ENCODE assay signal across 28 cellular contexts in genomic region chr20:62273421-62273820, GRCh38. TPM values are rescaled to one million over a fixed set of nuclear protein-coding genes. Genes with fewer than 3 reads are reported as not detected.
"Had no signal": no experiment of that assay in that cellular context is flagged by ENCODE, and none has a peak within 500 bp of the region (broad histone marks: within the 10 kb centered on the region; RNA-seq: fewer than 3 reads in every experiment).

No MANE protein-coding gene starts in this region.

- H3K9me3 ChIP-seq: gastrocnemius medialis, heart right ventricle, left ventricle myocardium inferior, lower lobe of right lung, prostate gland, spleen, stomach, thyroid gland had no signal

- H3K9ac ChIP-seq: parathyroid adenoma had no signal

- H3K27ac ChIP-seq: heart right ventricle, left ventricle myocardium inferior, lower lobe of right lung, parathyroid adenoma, prostate gland, spleen, stomach had no signal

- H3K27me3 ChIP-seq: dorsolateral prefrontal cortex, gastrocnemius medialis, heart right ventricle, spleen, stomach, thyroid gland had no signal

- H3K4me1 ChIP-seq: lower lobe of right lung, parathyroid adenoma, prostate gland, stomach had no signal

- H2AFZ ChIP-seq: parathyroid adenoma had no signal

- ATAC-seq: esophagus mucosa, gastrocnemius medialis, heart right ventricle, lower lobe of right lung, sciatic nerve had no signal

- H3K9me3 Mint-ChIP-seq: nephron, type B pancreatic cell had no signal

- H3K27ac Mint-ChIP-seq: nephron, type B pancreatic cell had no signal

- H3K4me3 ChIP-seq: dorsolateral prefrontal cortex, gastrocnemius medialis, heart right ventricle, left ventricle myocardium inferior, lower lobe of right lung, prostate gland, spleen, stomach, thyroid gland had no signal

- H3K27me3 Mint-ChIP-seq: type B pancreatic cell had no signal

- H3K4me3 Mint-ChIP-seq: nephron, type B pancreatic cell had no signal

- FAIRE-seq: urothelium cell line had no signal

- DNase-seq: cortex of kidney; effector CD8-positive, alpha-beta T cell; gastrocnemius medialis; heart right ventricle; islet precursor cell; left ventricle myocardium inferior; lower lobe of right lung; mesenchymal stem cell; midbrain; occipital lobe; retina; spleen; stimulated activated CD4-positive, alpha-beta T cell treated with anti-CD3 and anti-CD28 coated beads, Interleukin-15, amount 100 ng/mL, for 24 hours; stimulated activated CD4-positive, alpha-beta T cell treated with anti-CD3 and anti-CD28 coated beads, Interleukin-1b, Interleukin-23, amount 100 ng/mL, for 48 hours; stimulated activated CD4-positive, alpha-beta T cell treated with anti-CD3 and anti-CD28 coated beads, Interleukin-4, amount 100 ng/mL, for 4 hours; stimulated activated naive CD4-positive, alpha-beta T cell; stomach; substantia nigra; thyroid gland had no signal

RNA-seq across cellular contexts. Expression of gene HRH3, which starts 53.3 kb away (rescaled TPM):
- total RNA-seq: esophagus mucosa, fibroblast of villous mesenchyme, gastrocnemius medialis, heart right ventricle, left ventricle myocardium inferior, lower lobe of right lung, sciatic nerve, spleen, stomach, thyroid gland had no signal
- polyA plus RNA-seq: heart right ventricle, spleen, stomach had no signal
